ENCODE assay signal across 14 cellular contexts in the genomic region with DNA sequence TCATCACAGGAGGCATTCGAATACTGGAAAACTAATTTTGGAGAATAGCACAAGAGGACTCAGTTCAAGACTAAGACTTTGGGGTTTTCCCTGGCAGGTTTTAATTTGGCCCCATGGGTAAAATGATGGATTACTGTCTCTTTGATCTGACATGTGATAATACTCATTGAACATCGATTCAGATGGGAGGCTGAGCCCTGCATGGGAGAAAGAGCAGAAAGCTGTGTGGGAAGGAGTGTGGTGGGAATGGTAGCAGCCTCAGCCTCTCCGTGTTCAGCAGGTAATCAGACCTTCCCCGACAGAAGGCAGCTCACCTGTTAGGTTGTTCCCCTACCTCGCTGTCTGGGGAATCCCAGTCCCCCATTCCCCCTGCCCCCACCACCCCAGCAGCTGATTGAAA.
DNase-seq lines count a peak whose midpoint lies in the region; ATAC-seq and TF ChIP-seq lines count a peak whose summit lies in the region.
"Had no signal": no experiment of that assay in that cellular context is flagged by ENCODE, and none has a peak within 500 bp of the region (broad histone marks: within the 10 kb centered on the region; RNA-seq: fewer than 3 reads in every experiment).

No MANE protein-coding gene starts in this region.

- TF ChIP-seq EP300 in gastroesophageal sphincter (IDR thresholded peaks at IDR 0.05): no peak

- peaks cover 34% of the 10 kb centered on the region for H3K4me1 Mint-ChIP-seq in activated T-helper 17 cell treated with anti-CD3 and anti-CD28 coated beads, Interleukin-2, amount 50 U/mL, for 72 hours

- H3K4me3 Mint-ChIP-seq in activated T-helper 17 cell treated with anti-CD3 and anti-CD28 coated beads, Interleukin-2, amount 50 U/mL, for 72 hours: peak overlapping the region; percentile 54

- peaks cover 54% of the 10 kb centered on the region for H3K4me1 ChIP-seq in BLaER1
- H3K4me1 ChIP-seq in gastroesophageal sphincter: peaks cover 7 to 47% (median 26%) of the 10 kb centered on the region in 3 donors

- no peaks in the 10 kb centered on the region for H3K9me3 ChIP-seq in BLaER1
- H3K9me3 ChIP-seq in MG63: peaks cover 5% of the 10 kb centered on the region
- H3K9me3 ChIP-seq in gastroesophageal sphincter: no peaks in the 10 kb centered on the region

- H4K20me1 ChIP-seq in BLaER1: no peaks in the 10 kb centered on the region

- H3K9ac ChIP-seq in BLaER1: no peak overlapping the region

- H3K27ac ChIP-seq in BLaER1 (no peak overlapping the region), gastroesophageal sphincter (no peak overlapping the region)
- H3K27ac ChIP-seq: C4-2B, PC-9 had no signal

- H3K27ac Mint-ChIP-seq in activated T-helper 17 cell treated with anti-CD3 and anti-CD28 coated beads, Interleukin-2, amount 50 U/mL, for 72 hours: no peak overlapping the region

- TF ChIP-seq CTCF in gastroesophageal sphincter (IDR thresholded peaks at IDR 0.05): no peak

- no peak for ATAC-seq in activated T-helper 17 cell treated with anti-CD3 and anti-CD28 coated beads, Interleukin-2, amount 50 U/mL, for 72 hours (replicated peaks)
- no peak for ATAC-seq in gastroesophageal sphincter

- 92 to 97% methylated on average over 2 to 4 of the region's 5 CpGs for WGBS in gastroesophageal sphincter (ENCODE audit: low coverage in 1 of 2), 2 donors

- H3K27me3 Mint-ChIP-seq in activated T-helper 17 cell treated with anti-CD3 and anti-CD28 coated beads, Interleukin-2, amount 50 U/mL, for 72 hours: peaks cover 6% of the 10 kb centered on the region

- H3K36me3 Mint-ChIP-seq in activated T-helper 17 cell treated with anti-CD3 and anti-CD28 coated beads, Interleukin-2, amount 50 U/mL, for 72 hours (ENCODE audit: low read depth): no peaks in the 10 kb centered on the region

- intact Hi-C loops in posterior vena cava (cut with DNase I): no loop called here

- no peaks in the 10 kb centered on the region for H3K36me3 ChIP-seq in BLaER1
- no peaks in the 10 kb centered on the region for H3K36me3 ChIP-seq in MG63
- H3K36me3 ChIP-seq in gastroesophageal sphincter: no peaks in the 10 kb centered on the region

- no peaks in the 10 kb centered on the region for H3K9me3 Mint-ChIP-seq in activated T-helper 17 cell treated with anti-CD3 and anti-CD28 coated beads, Interleukin-2, amount 50 U/mL, for 72 hours

- no peaks in the 10 kb centered on the region for H3K27me3 ChIP-seq in BLaER1
- H3K27me3 ChIP-seq in MG63: no peaks in the 10 kb centered on the region
- no peaks in the 10 kb centered on the region for H3K27me3 ChIP-seq in gastroesophageal sphincter

- no peak for TF ChIP-seq POLR2A in gastroesophageal sphincter (IDR thresholded peaks at IDR 0.05)

- DNase-seq in activated T-cell treated with anti-CD3 and anti-CD28 coated beads, Interleukin-2, amount 50 U/mL, for 1 hour: peak; percentile 13
- DNase-seq in activated T-cell treated with anti-CD3 and anti-CD28 coated beads, Interleukin-2, amount 50 U/mL, for 48 hours: no peak
- DNase-seq in posterior vena cava (ENCODE audit: low spot score): peak; percentile 43
- DNase-seq in MG63: no peak
- no peak for DNase-seq in NCI-H2107 (lab: John Stamatoyannopoulos, UW)
- DNase-seq: DMS 273 treated with DMSO at 0.1 percent for 48 hours, NCI-H1417 treated with DMSO at 0.1 percent for 48 hours, NCI-H2029, NCI-H774 had no signal

- H3K4me3 ChIP-seq in BLaER1 (no peak overlapping the region), MG63 (no peak overlapping the region), gastroesophageal sphincter (no peak overlapping the region)
- H3K4me3 ChIP-seq: PC-9 had no signal

- H3K4me2 ChIP-seq in BLaER1: peak overlapping the region; percentile 47; the same call in 1 of the 2 replicates
- H3K4me2 ChIP-seq: PC-9 had no signal

Comparison
In these comparisons a context has a peak if more than half of its experiments do, and no peak if none do; other contexts are left out.
1. DNase-seq: peak in activated T-cell treated with anti-CD3 and anti-CD28 coated beads, Interleukin-2, amount 50 U/mL, for 1 hour (single experiment) and posterior vena cava (single experiment); none in activated T-cell treated with anti-CD3 and anti-CD28 coated beads, Interleukin-2, amount 50 U/mL, for 48 hours (0 of 2), MG63 (single experiment) and NCI-H2107 (single experiment).